Comparison of ENCODE assay signal across 1 cellular context in genomic region chr2:10688921-10689807, GRCh38.
TF ChIP-seq lines count a peak whose summit lies in the region.

No MANE protein-coding gene starts in this region.

TF ChIP-seq in H1, 55 proteins besides CTCF, POLR2A, EP300 and RAD21:
- TF ChIP-seq SIN3A (conservative IDR thresholded peaks at IDR 0.05 in 1 of 2, IDR thresholded peaks at IDR 0.05 in 1 of 2; ENCODE audit: low read depth in 1 of 2, low read length in 2 of 2) (0 out of 4 replicates have a peak, but pooled peaks of 1 of the 2 experiments have one; percentile 61), SRF (IDR thresholded peaks at IDR 0.05; ENCODE audit: low read depth, low read length) (no peak), SIRT6 (IDR thresholded peaks at IDR 0.05; ENCODE audit: low read length) (no peak)
